In genomic region chr1:24588573-24588972, GRCh38 we compare ENCODE assay signal across 1 cellular context.
TF ChIP-seq lines count a peak whose summit lies in the region.

No MANE protein-coding gene starts in this region.

TF ChIP-seq in HepG2, 621 proteins besides CTCF, POLR2A, EP300 and RAD21 (continues in another document):
- peak; percentile 94 for TF ChIP-seq RARA (CRISPR knock-in tag; IDR thresholded peaks at IDR 0.05)
- peak; percentile 72 for TF ChIP-seq TBL1XR1 (IDR thresholded peaks at IDR 0.05; ENCODE audit: borderline replicate concordance, low read length, partially characterized antibody)
- 0 out of 2 replicates have a peak, but pooled peaks have one; percentile 25 for TF ChIP-seq NCOA2 (CRISPR knock-in tag; IDR thresholded peaks at IDR 0.05)
- TF ChIP-seq NR2F2 (IDR thresholded peaks at IDR 0.05; ENCODE audit: borderline replicate concordance, low read depth) = peak; percentile 84
- TF ChIP-seq THRA (CRISPR knock-in tag; IDR thresholded peaks at IDR 0.05; ENCODE audit: borderline replicate concordance) = peak; percentile 61; the same call in 1 of the 2 replicates
- no peak for TF ChIP-seq ZNF569 (CRISPR knock-in tag; IDR thresholded peaks at IDR 0.05; ENCODE audit: borderline replicate concordance)
- TF ChIP-seq ZFX (CRISPR knock-in tag; IDR thresholded peaks at IDR 0.05; ENCODE audit: low read depth) = peak; percentile 48
- TF ChIP-seq, protein P1, sequence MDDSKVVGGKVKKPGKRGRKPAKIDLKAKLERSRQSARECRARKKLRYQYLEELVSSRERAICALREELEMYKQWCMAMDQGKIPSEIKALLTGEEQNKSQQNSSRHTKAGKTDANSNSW (CRISPR knock-in tag; IDR thresholded peaks at IDR 0.05; ENCODE audit: borderline replicate concordance) = no peak
- TF ChIP-seq, protein P2, sequence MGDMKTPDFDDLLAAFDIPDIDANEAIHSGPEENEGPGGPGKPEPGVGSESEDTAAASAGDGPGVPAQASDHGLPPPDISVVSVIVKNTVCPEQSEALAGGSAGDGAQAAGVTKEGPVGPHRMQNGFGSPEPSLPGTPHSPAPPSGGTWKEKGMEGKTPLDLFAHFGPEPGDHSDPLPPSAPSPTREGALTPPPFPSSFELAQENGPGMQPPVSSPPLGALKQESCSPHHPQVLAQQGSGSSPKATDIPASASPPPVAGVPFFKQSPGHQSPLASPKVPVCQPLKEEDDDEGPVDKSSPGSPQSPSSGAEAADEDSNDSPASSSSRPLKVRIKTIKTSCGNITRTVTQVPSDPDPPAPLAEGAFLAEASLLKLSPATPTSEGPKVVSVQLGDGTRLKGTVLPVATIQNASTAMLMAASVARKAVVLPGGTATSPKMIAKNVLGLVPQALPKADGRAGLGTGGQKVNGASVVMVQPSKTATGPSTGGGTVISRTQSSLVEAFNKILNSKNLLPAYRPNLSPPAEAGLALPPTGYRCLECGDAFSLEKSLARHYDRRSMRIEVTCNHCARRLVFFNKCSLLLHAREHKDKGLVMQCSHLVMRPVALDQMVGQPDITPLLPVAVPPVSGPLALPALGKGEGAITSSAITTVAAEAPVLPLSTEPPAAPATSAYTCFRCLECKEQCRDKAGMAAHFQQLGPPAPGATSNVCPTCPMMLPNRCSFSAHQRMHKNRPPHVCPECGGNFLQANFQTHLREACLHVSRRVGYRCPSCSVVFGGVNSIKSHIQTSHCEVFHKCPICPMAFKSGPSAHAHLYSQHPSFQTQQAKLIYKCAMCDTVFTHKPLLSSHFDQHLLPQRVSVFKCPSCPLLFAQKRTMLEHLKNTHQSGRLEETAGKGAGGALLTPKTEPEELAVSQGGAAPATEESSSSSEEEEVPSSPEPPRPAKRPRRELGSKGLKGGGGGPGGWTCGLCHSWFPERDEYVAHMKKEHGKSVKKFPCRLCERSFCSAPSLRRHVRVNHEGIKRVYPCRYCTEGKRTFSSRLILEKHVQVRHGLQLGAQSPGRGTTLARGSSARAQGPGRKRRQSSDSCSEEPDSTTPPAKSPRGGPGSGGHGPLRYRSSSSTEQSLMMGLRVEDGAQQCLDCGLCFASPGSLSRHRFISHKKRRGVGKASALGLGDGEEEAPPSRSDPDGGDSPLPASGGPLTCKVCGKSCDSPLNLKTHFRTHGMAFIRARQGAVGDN (CRISPR knock-in tag; IDR thresholded peaks at IDR 0.05) = peak; percentile 27
- TF ChIP-seq, protein P3, sequence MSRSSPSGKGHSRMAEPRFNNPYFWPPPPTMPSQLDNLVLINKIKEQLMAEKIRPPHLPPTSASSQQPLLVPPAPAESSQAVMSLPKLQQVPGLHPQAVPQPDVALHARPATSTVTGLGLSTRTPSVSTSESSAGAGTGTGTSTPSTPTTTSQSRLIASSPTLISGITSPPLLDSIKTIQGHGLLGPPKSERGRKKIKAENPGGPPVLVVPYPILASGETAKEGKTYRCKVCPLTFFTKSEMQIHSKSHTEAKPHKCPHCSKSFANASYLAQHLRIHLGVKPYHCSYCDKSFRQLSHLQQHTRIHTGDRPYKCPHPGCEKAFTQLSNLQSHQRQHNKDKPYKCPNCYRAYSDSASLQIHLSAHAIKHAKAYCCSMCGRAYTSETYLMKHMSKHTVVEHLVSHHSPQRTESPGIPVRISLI (CRISPR knock-in tag; IDR thresholded peaks at IDR 0.05; ENCODE audit: borderline replicate concordance) = peak; percentile 33; the same call in 1 of the 2 replicates
- TF ChIP-seq HDAC6 (IDR thresholded peaks at IDR 0.05; ENCODE audit: low read depth, low read length) = no peak
- no peak for TF ChIP-seq SOX6 (IDR thresholded peaks at IDR 0.05)
- TF ChIP-seq SOX6 (CRISPR knock-in tag; IDR thresholded peaks at IDR 0.05) = peak; percentile 67
- TF ChIP-seq FOXA3 (CRISPR knock-in tag; IDR thresholded peaks at IDR 0.05) = peak; percentile 69
- TF ChIP-seq SMAD9 (CRISPR knock-in tag; IDR thresholded peaks at IDR 0.05) = no peak
- peak; percentile 73 for TF ChIP-seq PAXIP1 (CRISPR knock-in tag; conservative IDR thresholded peaks at IDR 0.05)
- TF ChIP-seq, protein P4, sequence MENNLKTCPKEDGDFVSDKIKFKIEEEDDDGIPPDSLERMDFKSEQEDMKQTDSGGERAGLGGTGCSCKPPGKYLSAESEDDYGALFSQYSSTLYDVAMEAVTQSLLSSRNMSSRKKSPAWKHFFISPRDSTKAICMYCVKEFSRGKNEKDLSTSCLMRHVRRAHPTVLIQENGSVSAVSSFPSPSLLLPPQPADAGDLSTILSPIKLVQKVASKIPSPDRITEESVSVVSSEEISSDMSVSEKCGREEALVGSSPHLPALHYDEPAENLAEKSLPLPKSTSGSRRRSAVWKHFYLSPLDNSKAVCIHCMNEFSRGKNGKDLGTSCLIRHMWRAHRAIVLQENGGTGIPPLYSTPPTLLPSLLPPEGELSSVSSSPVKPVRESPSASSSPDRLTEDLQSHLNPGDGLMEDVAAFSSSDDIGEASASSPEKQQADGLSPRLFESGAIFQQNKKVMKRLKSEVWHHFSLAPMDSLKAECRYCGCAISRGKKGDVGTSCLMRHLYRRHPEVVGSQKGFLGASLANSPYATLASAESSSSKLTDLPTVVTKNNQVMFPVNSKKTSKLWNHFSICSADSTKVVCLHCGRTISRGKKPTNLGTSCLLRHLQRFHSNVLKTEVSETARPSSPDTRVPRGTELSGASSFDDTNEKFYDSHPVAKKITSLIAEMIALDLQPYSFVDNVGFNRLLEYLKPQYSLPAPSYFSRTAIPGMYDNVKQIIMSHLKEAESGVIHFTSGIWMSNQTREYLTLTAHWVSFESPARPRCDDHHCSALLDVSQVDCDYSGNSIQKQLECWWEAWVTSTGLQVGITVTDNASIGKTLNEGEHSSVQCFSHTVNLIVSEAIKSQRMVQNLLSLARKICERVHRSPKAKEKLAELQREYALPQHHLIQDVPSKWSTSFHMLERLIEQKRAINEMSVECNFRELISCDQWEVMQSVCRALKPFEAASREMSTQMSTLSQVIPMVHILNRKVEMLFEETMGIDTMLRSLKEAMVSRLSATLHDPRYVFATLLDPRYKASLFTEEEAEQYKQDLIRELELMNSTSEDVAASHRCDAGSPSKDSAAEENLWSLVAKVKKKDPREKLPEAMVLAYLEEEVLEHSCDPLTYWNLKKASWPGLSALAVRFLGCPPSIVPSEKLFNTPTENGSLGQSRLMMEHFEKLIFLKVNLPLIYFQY (CRISPR knock-in tag; IDR thresholded peaks at IDR 0.05; ENCODE audit: borderline replicate concordance) = no peak
- no peak for TF ChIP-seq ARHGAP35 (CRISPR knock-in tag; IDR thresholded peaks at IDR 0.05; ENCODE audit: borderline replicate concordance)
- 0 out of 2 replicates have a peak, but pooled peaks have one; percentile 26 for TF ChIP-seq ATF7-NPFF (CRISPR knock-in tag; IDR thresholded peaks at IDR 0.05; ENCODE audit: low read depth)
- TF ChIP-seq NR2C2 (CRISPR knock-in tag; IDR thresholded peaks at IDR 0.05; ENCODE audit: borderline replicate concordance) = peak; percentile 47; the same call in 1 of the 2 replicates
- peak; percentile 83 for TF ChIP-seq RXRA (CRISPR knock-in tag; IDR thresholded peaks at IDR 0.05)
- TF ChIP-seq ESRRA (CRISPR knock-in tag; IDR thresholded peaks at IDR 0.05; ENCODE audit: low read depth) = 0 out of 2 replicates have a peak, but pooled peaks have one; percentile 63
- 0 out of 2 replicates have a peak, but pooled peaks have one; percentile 20 for TF ChIP-seq SAP130 (CRISPR knock-in tag; IDR thresholded peaks at IDR 0.05; ENCODE audit: low read depth)
- TF ChIP-seq FOXJ3 (CRISPR knock-in tag; IDR thresholded peaks at IDR 0.05; ENCODE audit: borderline replicate concordance) = peak; percentile 24; the same call in 1 of the 2 replicates
- no peak for TF ChIP-seq ZNF75D (CRISPR knock-in tag; IDR thresholded peaks at IDR 0.05; ENCODE audit: borderline replicate concordance)
- TF ChIP-seq RCOR2 (CRISPR knock-in tag; IDR thresholded peaks at IDR 0.05) = no peak
- no peak for TF ChIP-seq TGIF2 (CRISPR knock-in tag; IDR thresholded peaks at IDR 0.05)
- TF ChIP-seq TCF7 (IDR thresholded peaks at IDR 0.05; ENCODE audit: low read depth) = 0 out of 2 replicates have a peak, but pooled peaks have one; percentile 31
- peak; percentile 44; the same call in 1 of the 2 replicates for TF ChIP-seq ZNF501 (CRISPR knock-in tag; IDR thresholded peaks at IDR 0.05)
- peak; percentile 79 for TF ChIP-seq SKIL (CRISPR knock-in tag; IDR thresholded peaks at IDR 0.05; ENCODE audit: borderline replicate concordance)
- TF ChIP-seq RFX3 (CRISPR knock-in tag; IDR thresholded peaks at IDR 0.05) = no peak
- peak; percentile 60 for TF ChIP-seq GATAD2A (CRISPR knock-in tag; IDR thresholded peaks at IDR 0.05)
- TF ChIP-seq HNF4G (IDR thresholded peaks at IDR 0.05; ENCODE audit: borderline replicate concordance, low read depth, low read length) = peak; percentile 55; the same call in 1 of the 2 replicates
- TF ChIP-seq HNF4G (CRISPR knock-in tag; IDR thresholded peaks at IDR 0.05; ENCODE audit: borderline replicate concordance, low read depth) = no peak
- TF ChIP-seq HDAC1 (CRISPR knock-in tag; IDR thresholded peaks at IDR 0.05) = peak; percentile 55
- peak; percentile 76; the same call in 1 of the 2 replicates for TF ChIP-seq ZKSCAN5 (CRISPR knock-in tag; IDR thresholded peaks at IDR 0.05)
- peak; percentile 73 for TF ChIP-seq HNF4A (CRISPR knock-in tag; IDR thresholded peaks at IDR 0.05)
- no peak for TF ChIP-seq LCORL (IDR thresholded peaks at IDR 0.05)
- TF ChIP-seq LCORL (CRISPR knock-in tag; IDR thresholded peaks at IDR 0.05) = 0 out of 2 replicates have a peak, but pooled peaks have one; percentile 49
- TF ChIP-seq SKI (IDR thresholded peaks at IDR 0.05; ENCODE audit: partially characterized antibody) = peak; percentile 80
- TF ChIP-seq FOXK1 (CRISPR knock-in tag; IDR thresholded peaks at IDR 0.05; ENCODE audit: borderline replicate concordance, low read depth) = peak; percentile 55; the same call in 1 of the 2 replicates
- TF ChIP-seq, protein P5, sequence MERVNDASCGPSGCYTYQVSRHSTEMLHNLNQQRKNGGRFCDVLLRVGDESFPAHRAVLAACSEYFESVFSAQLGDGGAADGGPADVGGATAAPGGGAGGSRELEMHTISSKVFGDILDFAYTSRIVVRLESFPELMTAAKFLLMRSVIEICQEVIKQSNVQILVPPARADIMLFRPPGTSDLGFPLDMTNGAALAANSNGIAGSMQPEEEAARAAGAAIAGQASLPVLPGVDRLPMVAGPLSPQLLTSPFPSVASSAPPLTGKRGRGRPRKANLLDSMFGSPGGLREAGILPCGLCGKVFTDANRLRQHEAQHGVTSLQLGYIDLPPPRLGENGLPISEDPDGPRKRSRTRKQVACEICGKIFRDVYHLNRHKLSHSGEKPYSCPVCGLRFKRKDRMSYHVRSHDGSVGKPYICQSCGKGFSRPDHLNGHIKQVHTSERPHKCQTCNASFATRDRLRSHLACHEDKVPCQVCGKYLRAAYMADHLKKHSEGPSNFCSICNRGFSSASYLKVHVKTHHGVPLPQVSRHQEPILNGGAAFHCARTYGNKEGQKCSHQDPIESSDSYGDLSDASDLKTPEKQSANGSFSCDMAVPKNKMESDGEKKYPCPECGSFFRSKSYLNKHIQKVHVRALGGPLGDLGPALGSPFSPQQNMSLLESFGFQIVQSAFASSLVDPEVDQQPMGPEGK (CRISPR knock-in tag; IDR thresholded peaks at IDR 0.05) = 0 out of 2 replicates have a peak, but pooled peaks have one; percentile 30
- 0 out of 2 replicates have a peak, but pooled peaks have one; percentile 30 for TF ChIP-seq POGZ (CRISPR knock-in tag; IDR thresholded peaks at IDR 0.05)
- no peak for TF ChIP-seq CREB1 (IDR thresholded peaks at IDR 0.05)
- TF ChIP-seq CREB1 (CRISPR knock-in tag; IDR thresholded peaks at IDR 0.05) = peak; percentile 49
- 0 out of 2 replicates have a peak, but pooled peaks have one; percentile 12 for TF ChIP-seq MAX (IDR thresholded peaks at IDR 0.05)
- no peak for TF ChIP-seq ELF3 (CRISPR knock-in tag; IDR thresholded peaks at IDR 0.05)
